Comparison of ENCODE assay signal across 23 cellular contexts in genomic region chr3:2133191-2133590, GRCh38. TPM values are rescaled to one million over a fixed set of nuclear protein-coding genes. Genes with fewer than 3 reads are reported as not detected.
"Had no signal": no experiment of that assay in that cellular context is flagged by ENCODE, and none has a peak within 500 bp of the region (broad histone marks: within the 10 kb centered on the region; RNA-seq: fewer than 3 reads in every experiment).

No MANE protein-coding gene starts in this region.

- H3K27ac ChIP-seq: coronary artery, dorsolateral prefrontal cortex, esophagus muscularis mucosa, foreskin keratinocyte, gastroesophageal sphincter, heart left ventricle, lower lobe of right lung had no signal

- H3K4me3 ChIP-seq: coronary artery, dorsolateral prefrontal cortex, esophagus muscularis mucosa, gastroesophageal sphincter, heart left ventricle, lower lobe of right lung had no signal

- H3K4me1 ChIP-seq: esophagus muscularis mucosa, foreskin keratinocyte, gastroesophageal sphincter, heart left ventricle, lower lobe of right lung had no signal

- ATAC-seq: foreskin keratinocyte; gastroesophageal sphincter; heart left ventricle; left cardiac atrium; left lobe of liver; left ventricle myocardium superior; lower lobe of right lung; naive thymus-derived CD8-positive, alpha-beta T cell had no signal

- DNase-seq: dermis blood vessel endothelial cell; dorsolateral prefrontal cortex; effector CD4-positive, alpha-beta T cell; effector memory CD4-positive, alpha-beta T cell; foreskin keratinocyte; heart left ventricle; hippocampal formation; left cardiac atrium; left ventricle myocardium superior; lower lobe of right lung; mesenchymal stem cell; midbrain; naive B cell; naive thymus-derived CD8-positive, alpha-beta T cell had no signal

- H3K9me3 ChIP-seq: esophagus muscularis mucosa, gastroesophageal sphincter, heart left ventricle, lower lobe of right lung had no signal

- H3K27me3 ChIP-seq: dorsolateral prefrontal cortex, esophagus muscularis mucosa, foreskin keratinocyte, gastroesophageal sphincter, heart left ventricle had no signal

- H3K36me3 ChIP-seq: esophagus muscularis mucosa, gastroesophageal sphincter, heart left ventricle, lower lobe of right lung had no signal

RNA-seq across cellular contexts. Expression of gene CNTN4, which starts 34.5 kb away (rescaled TPM):
- total RNA-seq: endothelial cell of umbilical vein; foreskin keratinocyte; lung microvascular endothelial cell; mononuclear cell; myocyte; naive thymus-derived CD8-positive, alpha-beta T cell had no signal
- polyA plus RNA-seq: endothelial cell of umbilical vein; foreskin keratinocyte; keratinocyte; naive thymus-derived CD8-positive, alpha-beta T cell had no signal
